ENCODE assay signal across 28 cellular contexts in genomic region chr10:129704225-129704624, GRCh38.
DNase-seq lines count a peak whose midpoint lies in the region; ATAC-seq and TF ChIP-seq lines count a peak whose summit lies in the region.
"Had no signal": no experiment of that assay in that cellular context is flagged by ENCODE, and none has a peak within 500 bp of the region (broad histone marks: within the 10 kb centered on the region; RNA-seq: fewer than 3 reads in every experiment).

No MANE protein-coding gene starts in this region.

- no peaks in the 10 kb centered on the region for H3F3A ChIP-seq in Loucy (ENCODE audit: low read depth)

- H2BK12ac ChIP-seq in neuronal stem cell (ENCODE audit: low read length) = no peak overlapping the region

- H3K4me3 ChIP-seq in BLaER1 (no peak overlapping the region), Loucy (ENCODE audit: low read length, poor library complexity, severe bottlenecking) (no peak overlapping the region), neuronal stem cell (ENCODE audit: low read length in 2 of 2) (no peak overlapping the region)
- H3K4me3 ChIP-seq: SJCRH30 had no signal

- H3K4me2 ChIP-seq in BLaER1 (peak overlapping the region; percentile 61), Loucy (ENCODE audit: low read depth, low read length, poor library complexity, severe bottlenecking) (peak overlapping the region; percentile 38), neuronal stem cell (ENCODE audit: insufficient read depth, low read length, poor library complexity, severe bottlenecking) (no peak overlapping the region)

- no peak overlapping the region for H2BK120ac ChIP-seq in neuronal stem cell (ENCODE audit: low read depth, low read length)

- peaks cover 1% of the 10 kb centered on the region for H3K36me3 Mint-ChIP-seq in chondrocyte (ENCODE audit: low read depth)

- H2BK15ac ChIP-seq in neuronal stem cell (ENCODE audit: low read length) = no peak overlapping the region

- peaks cover 35% of the 10 kb centered on the region for H4K20me1 ChIP-seq in BLaER1
- H4K20me1 ChIP-seq in Loucy (ENCODE audit: insufficient read depth, low read length, poor library complexity, severe bottlenecking) = no peaks in the 10 kb centered on the region

- H3K4me1 Mint-ChIP-seq in chondrocyte (ENCODE audit: low read depth) = peaks cover 9% of the 10 kb centered on the region

- H3K79me2 ChIP-seq in Loucy (ENCODE audit: insufficient read depth, low read length) = no peaks in the 10 kb centered on the region

- H2AK5ac ChIP-seq in neuronal stem cell (ENCODE audit: low read depth, low read length) = peak overlapping the region; percentile 10

- no peak for ATAC-seq in HG03159 (IDR thresholded peaks at IDR 0.05; ENCODE audit: unreplicated experiment)
- ATAC-seq: Right ventricle myocardium inferior, SK-N-SH treated with all-trans-retinoic acid at 6 μM for 48 hours had no signal

- no peak overlapping the region for H3K4me3 Mint-ChIP-seq in chondrocyte (ENCODE audit: unreplicated experiment)
- H3K4me3 Mint-ChIP-seq: CD4-positive, CD25-positive, alpha-beta regulatory T cell had no signal

- H3K4me1 ChIP-seq in BLaER1 (peaks cover 47% of the 10 kb centered on the region), Loucy (ENCODE audit: insufficient read depth, low read length, poor library complexity, severe bottlenecking) (peaks cover 14% of the 10 kb centered on the region), neuronal stem cell (ENCODE audit: control insufficient read depth in 2 of 2, insufficient read depth in 1 of 2, low read depth in 1 of 2, low read length in 2 of 2) (peaks cover 0 to 6% of the 10 kb centered on the region in 2 donors)
- H3K4me1 ChIP-seq: BE2C, SJCRH30 had no signal

- H3K27ac ChIP-seq in BLaER1 (peak overlapping the region; percentile 54), neuronal stem cell (replicated peaks; ENCODE audit: low read length) (no peak overlapping the region)
- H3K27ac ChIP-seq: 22Rv1, SJCRH30 had no signal

- H3K9me2 ChIP-seq in Loucy (replicated peaks; ENCODE audit: low read depth, low read length) = no peaks in the 10 kb centered on the region

- no peak overlapping the region for H3K4ac ChIP-seq in neuronal stem cell (ENCODE audit: low read length)

- H3K9ac ChIP-seq in BLaER1 = peak overlapping the region; percentile 3; the same call in 1 of the 2 replicates
- peak overlapping the region; percentile 33 for H3K9ac ChIP-seq in Loucy (ENCODE audit: low read depth, low read length, poor library complexity, severe bottlenecking)
- H3K9ac ChIP-seq in neuronal stem cell (ENCODE audit: low read depth, low read length, poor library complexity) = no peak overlapping the region

- no peak overlapping the region for H3K14ac ChIP-seq in neuronal stem cell (ENCODE audit: low read length)

- peak overlapping the region; percentile 46 for H3K27ac Mint-ChIP-seq in chondrocyte (ENCODE audit: unreplicated experiment)

- H2BK5ac ChIP-seq in neuronal stem cell (ENCODE audit: low read length) = no peak overlapping the region

- H3K27me3 ChIP-seq in BLaER1 = no peaks in the 10 kb centered on the region
- no peaks in the 10 kb centered on the region for H3K27me3 ChIP-seq in Loucy (ENCODE audit: insufficient read depth, low read length, poor library complexity, severe bottlenecking)
- H3K27me3 ChIP-seq in neuronal stem cell (ENCODE audit: control insufficient read depth in 3 of 3, insufficient read depth in 3 of 3, low read depth in 1 of 3, low read length in 3 of 3) = no peaks in the 10 kb centered on the region
- H3K27me3 ChIP-seq: BE2C, SJCRH30 had no signal

- no peak overlapping the region for H4K8ac ChIP-seq in neuronal stem cell (ENCODE audit: low read depth, low read length)

- H3K9me3 ChIP-seq in BLaER1 = no peaks in the 10 kb centered on the region
- H3K9me3 ChIP-seq in Loucy (ENCODE audit: insufficient read depth, low read depth, low read length) = no peaks in the 10 kb centered on the region
- no peaks in the 10 kb centered on the region for H3K9me3 ChIP-seq in neuronal stem cell (replicated peaks in 1 of 2; ENCODE audit: control insufficient read depth in 2 of 2, insufficient read depth in 1 of 2, low read depth in 1 of 2, low read length in 2 of 2)
- H3K9me3 ChIP-seq: BE2C, SJCRH30 had no signal

- DNase-seq in chondrocyte (ENCODE audit: low spot score) (no peak), neuronal stem cell (ENCODE audit: low spot score) (no peak), GM10266 (ENCODE audit: extremely low spot score) (no peak), middle frontal gyrus (ENCODE audit: extremely low spot score, low spot score) (no peak), hypothalamus (lab: John Stamatoyannopoulos, UW) (no peak)
- DNase-seq: ACHN; BE2C; CD4-positive, CD25-positive, alpha-beta regulatory T cell; DMS153; GOT3; HCEC 1CT; IMR-90; KG1; NCI-H1092 treated with DMSO at 0.1 percent for 48 hours; NCI-H1436 treated with DMSO at 0.1 percent for 48 hours; NCI-H187 treated with DMSO at 0.1 percent for 48 hours; NCI-H2171 treated with DMSO at 0.1 percent for 48 hours; NCI-H345; NCI-H510A treated with DMSO at 0.1 percent for 48 hours; NCI-H774; PC-3; SJCRH30 had no signal

- peak overlapping the region; percentile 76 for H3K18ac ChIP-seq in neuronal stem cell (ENCODE audit: low read length)

- H3K27me3 Mint-ChIP-seq in chondrocyte (ENCODE audit: low read depth) = peaks cover 2% of the 10 kb centered on the region
- H3K27me3 Mint-ChIP-seq: CD4-positive, CD25-positive, alpha-beta regulatory T cell had no signal

- H4K91ac ChIP-seq in neuronal stem cell (ENCODE audit: low read depth, low read length, poor library complexity) = no peak overlapping the region

- TF ChIP-seq CTCF in Loucy (conservative IDR thresholded peaks at IDR 0.05; ENCODE audit: low read length) (no peak), chondrocyte (IDR thresholded peaks at IDR 0.05) (no peak), GM10266 (IDR thresholded peaks at IDR 0.05; ENCODE audit: control insufficient read depth, insufficient read depth, low read depth, missing control alignments) (no peak)

- peaks cover 52% of the 10 kb centered on the region for H3K36me3 ChIP-seq in BLaER1
- no peaks in the 10 kb centered on the region for H3K36me3 ChIP-seq in Loucy (ENCODE audit: insufficient read depth, low read length)
- no peaks in the 10 kb centered on the region for H3K36me3 ChIP-seq in neuronal stem cell (replicated peaks in 1 of 2; ENCODE audit: control insufficient read depth in 2 of 2, insufficient read depth in 2 of 2, low read length in 2 of 2)
- H3K36me3 ChIP-seq: BE2C, SJCRH30 had no signal

- H3K23ac ChIP-seq in neuronal stem cell (ENCODE audit: low read depth, low read length, poor library complexity) = no peak overlapping the region

- no CpG with 5 or more reads among the region's 16 CpGs for WGBS in neuronal stem cell (ENCODE audit: extremely low coverage in 2 of 2, insufficient read length in 2 of 2, insufficient replicate concordance in 1 of 2), 2 donors

- H2AFZ ChIP-seq in Loucy (ENCODE audit: low read length) (no peak overlapping the region), neuronal stem cell (ENCODE audit: low read length) (no peak overlapping the region)

- H3K79me1 ChIP-seq in neuronal stem cell (ENCODE audit: low read depth, low read length) = no peaks in the 10 kb centered on the region

- H3K9me3 Mint-ChIP-seq in chondrocyte (ENCODE audit: low read depth) = no peaks in the 10 kb centered on the region
